11 cellular contexts compared by ENCODE assay signal in genomic region chr12:45231515-45232145, GRCh38. TPM values are rescaled to one million over a fixed set of nuclear protein-coding genes. Genes with fewer than 3 reads are reported as not detected.
DNase-seq lines count a peak whose midpoint lies in the region; FAIRE-seq and TF ChIP-seq lines count a peak whose summit lies in the region.
"Had no signal": no experiment of that assay in that cellular context is flagged by ENCODE, and none has a peak within 500 bp of the region (broad histone marks: within the 10 kb centered on the region; RNA-seq: fewer than 3 reads in every experiment).

No MANE protein-coding gene starts in this region.

- CTCF ChIA-PET in BJ (lab: Yijun Ruan, JAX): interaction anchor here (1.3 kb wide), 1 partner anchor 38 kb away, joined by 3 read pairs; no protein-coding TSS in a partner anchor

- H3K27me3 ChIP-seq in BJ (ENCODE audit: control insufficient read depth, insufficient read depth, low read length): no peaks in the 10 kb centered on the region
- H3K27me3 ChIP-seq in bronchial epithelial cell (ENCODE audit: control insufficient read depth, insufficient read depth, low read length): no peaks in the 10 kb centered on the region
- no peaks in the 10 kb centered on the region for H3K27me3 ChIP-seq in muscle layer of duodenum (ENCODE audit: low read depth, low read length)
- H3K27me3 ChIP-seq: MG63 had no signal

- H3K36me3 ChIP-seq in BJ (ENCODE audit: control insufficient read depth, insufficient read depth, low read length) (no peaks in the 10 kb centered on the region; the same call in 1 of the 2 replicates), bronchial epithelial cell (ENCODE audit: control insufficient read depth, insufficient read depth, low read length) (no peaks in the 10 kb centered on the region), muscle layer of duodenum (ENCODE audit: control insufficient read depth in 1 of 2, insufficient read depth in 2 of 2, low read length in 2 of 2) (peaks cover 0 to 14% of the 10 kb centered on the region in 2 donors)
- H3K36me3 ChIP-seq: HAP-1, MG63 had no signal

- no peak for TF ChIP-seq CTCF in BJ (IDR thresholded peaks at IDR 0.05; ENCODE audit: insufficient read depth, low read depth, low read length)
- TF ChIP-seq CTCF in bronchial epithelial cell (IDR thresholded peaks at IDR 0.05; ENCODE audit: insufficient read depth, low read length, severe bottlenecking): no peak

- H3K9me3 ChIP-seq in muscle layer of duodenum (ENCODE audit: control insufficient read depth in 1 of 2, low read length in 2 of 2): no peaks in the 10 kb centered on the region
- H3K9me3 ChIP-seq: HAP-1, MG63 had no signal

- DNase-seq in BJ (ENCODE audit: low read depth): peak; percentile 69
- peak; percentile 81 for DNase-seq in M059J (ENCODE audit: low read depth)
- peak; percentile 73 for DNase-seq in bronchial epithelial cell (ENCODE audit: low read depth)
- DNase-seq in activated CD4-positive, alpha-beta T cell treated with anti-CD3 and anti-CD28 coated beads, Interleukin-2, amount 50 U/mL, for 1 hour: no peak
- DNase-seq in mucosa of gallbladder (ENCODE audit: low spot score): no peak
- DNase-seq in NCI-H2171 (lab: John Stamatoyannopoulos, UW): no peak
- DNase-seq in frontal cortex (ENCODE audit: low spot score in 2 of 2): no peak
- DNase-seq: MG63; stimulated activated naive CD8-positive, alpha-beta T cell treated with anti-CD3 and anti-CD28 coated beads, Interleukin-15, amount 100 ng/mL, for 72 hours had no signal

- no peak overlapping the region for H3K4me3 ChIP-seq in BJ (ENCODE audit: low read depth, low read length)
- no peak overlapping the region for H3K4me3 ChIP-seq in bronchial epithelial cell (ENCODE audit: low read depth, low read length)
- no peak overlapping the region for H3K4me3 ChIP-seq in muscle layer of duodenum (ENCODE audit: low read depth in 1 of 2, low read length in 2 of 2)
- H3K4me3 ChIP-seq: HAP-1, MG63 had no signal

- peaks cover 38% of the 10 kb centered on the region in 2 donors for H3K4me1 ChIP-seq in muscle layer of duodenum (ENCODE audit: control insufficient read depth in 1 of 2, insufficient read depth in 2 of 2, low read length in 2 of 2)

- POLR2A ChIA-PET in BJ (lab: Charles Lee): no interaction called here

- FAIRE-seq in bronchial epithelial cell (lab: Jason Lieb, UNC): no peak
- FAIRE-seq in frontal cortex (lab: Jason Lieb, UNC): no peak

- peak overlapping the region; percentile 81 for H3K27ac ChIP-seq in muscle layer of duodenum (ENCODE audit: low read length)

RNA-seq across cellular contexts. Expression of gene ANO6, which starts 15.7 kb away (rescaled TPM):
- 45.8 and 72.3 TPM in 2 replicates for polyA plus RNA-seq in BJ (2011; rRNA removed)
- polyA minus RNA-seq in BJ (2011; rRNA and poly(A)+ RNA removed): 43.7 and 44.7 TPM in 2 replicates
- 39.9 and 64.2 TPM in 2 replicates for total RNA-seq in M059J (2014; rRNA removed; shearing (Covaris generic))
- total RNA-seq in bronchial epithelial cell: 23.2 and 23.3 TPM in 2 replicates
- total RNA-seq in mucosa of gallbladder: 91.4 TPM
- total RNA-seq in frontal cortex: 9.4 TPM

Comparison
In these comparisons a context has a peak if more than half of its experiments do, and no peak if none do; other contexts are left out.
1. DNase-seq: peak in BJ (single experiment), M059J (single experiment) and bronchial epithelial cell (single experiment); none in activated CD4-positive, alpha-beta T cell treated with anti-CD3 and anti-CD28 coated beads, Interleukin-2, amount 50 U/mL, for 1 hour (single experiment), mucosa of gallbladder (single experiment), NCI-H2171 (single experiment) and frontal cortex (0 of 2).